In the genomic region with DNA sequence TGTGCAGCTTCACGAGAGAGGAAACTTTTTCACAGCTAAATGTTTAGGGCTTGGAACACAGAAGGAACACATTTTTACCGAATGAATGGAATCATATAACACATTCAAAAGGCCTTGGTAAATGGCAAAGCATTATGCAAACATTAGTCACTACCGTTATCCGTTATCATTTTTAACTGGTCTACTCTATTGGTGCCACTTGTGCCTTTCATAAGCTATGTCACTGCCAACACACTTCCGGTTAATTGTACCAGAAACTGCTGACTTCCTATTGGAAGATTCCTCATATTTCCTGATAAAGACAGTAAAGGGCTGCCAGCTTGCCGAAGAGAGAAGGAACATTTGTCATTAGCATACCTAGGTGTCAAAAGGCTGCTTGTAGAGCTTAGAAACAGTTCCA, we compare ENCODE assay signal across 29 cellular contexts.
DNase-seq lines count a peak whose midpoint lies in the region; ATAC-seq, FAIRE-seq and TF ChIP-seq lines count a peak whose summit lies in the region.
"Had no signal": no experiment of that assay in that cellular context is flagged by ENCODE, and none has a peak within 500 bp of the region (broad histone marks: within the 10 kb centered on the region; RNA-seq: fewer than 3 reads in every experiment).

No MANE protein-coding gene starts in this region.

- no peaks in the 10 kb centered on the region for H3K27me3 Mint-ChIP-seq in astrocyte (ENCODE audit: low read depth, unreplicated experiment)

- H3K4me2 ChIP-seq in astrocyte (ENCODE audit: low read length) = peak overlapping the region; percentile 21
- H3K4me2 ChIP-seq: PC-9 had no signal

- H3K9me3 ChIP-seq in astrocyte (ENCODE audit: insufficient read depth, low read depth, low read length) = no peaks in the 10 kb centered on the region
- H3K9me3 ChIP-seq: left ventricle myocardium inferior, stomach, thyroid gland had no signal

- TF ChIP-seq CTCF in astrocyte (IDR thresholded peaks at IDR 0.05; ENCODE audit: insufficient read depth, low read depth, low read length) = no peak

- no peak for FAIRE-seq in astrocyte (lab: Jason Lieb, UNC)
- FAIRE-seq: G401.6, H54, small intestine had no signal

- no peak overlapping the region for H3K9ac ChIP-seq in astrocyte (ENCODE audit: low read length)

- no peaks in the 10 kb centered on the region for H3K36me3 ChIP-seq in astrocyte (ENCODE audit: insufficient read depth, low read length)
- H3K36me3 ChIP-seq: left ventricle myocardium inferior, stomach, thyroid gland had no signal

- no peak overlapping the region for H3K4me3 ChIP-seq in astrocyte (ENCODE audit: insufficient read depth, low read depth, low read length)
- H3K4me3 ChIP-seq: dorsolateral prefrontal cortex, left ventricle myocardium inferior, PC-9, stomach, thyroid gland had no signal

- H3K4me1 ChIP-seq in astrocyte (ENCODE audit: insufficient read depth, low read length) = peaks cover 4% of the 10 kb centered on the region
- H3K4me1 ChIP-seq: left ventricle myocardium inferior, stomach, thyroid gland had no signal

- H3K4me1 Mint-ChIP-seq in astrocyte (ENCODE audit: low read depth, unreplicated experiment) = peaks cover 1% of the 10 kb centered on the region
- H3K4me1 Mint-ChIP-seq: IgD-negative memory B cell had no signal

- peaks cover 2% of the 10 kb centered on the region for H3K9me3 Mint-ChIP-seq in astrocyte (ENCODE audit: unreplicated experiment)
- H3K9me3 Mint-ChIP-seq: activated CD8-positive, alpha-beta T cell treated with anti-CD3 and anti-CD28 coated beads for 36 hours; CD4-positive, alpha-beta T cell; IgD-negative memory B cell had no signal

- ATAC-seq in GM21529 (IDR thresholded peaks at IDR 0.05; ENCODE audit: unreplicated experiment) (no peak), HG03520 (IDR thresholded peaks at IDR 0.05; ENCODE audit: unreplicated experiment) (no peak)
- ATAC-seq: activated CD8-positive, alpha-beta T cell treated with anti-CD3 and anti-CD28 coated beads for 36 hours had no signal

- DNase-seq in DMS53 (lab: John Stamatoyannopoulos, UW) = peak; percentile 36
- DNase-seq in DMS53 treated with DMSO at 0.1 percent for 48 hours (lab: John Stamatoyannopoulos, UW; ENCODE audit: unreplicated experiment) = no peak
- DNase-seq in NCI-H2196 treated with DMSO at 0.1 percent for 48 hours (lab: John Stamatoyannopoulos, UW; ENCODE audit: unreplicated experiment) = peak; percentile 39
- DNase-seq in astrocyte (ENCODE audit: low read depth) = peak; percentile 70
- peak; percentile 59 to 89 for DNase-seq in lung microvascular endothelial cell (ENCODE audit: low read depth in 2 of 2)
- DNase-seq in NAMALWA (ENCODE audit: low spot score) = no peak
- DNase-seq: activated CD4-positive, CD25-positive, alpha-beta regulatory T cell treated with anti-CD3 and anti-CD28 coated beads, Interleukin-2, amount 50 U/mL, for 72 hours; activated CD8-positive, alpha-beta T cell treated with anti-CD3 and anti-CD28 coated beads for 36 hours; activated effector memory CD4-positive, alpha-beta T cell treated with Interleukin-2 at 50 U/mL for 16 hours; CD4-positive, alpha-beta T cell; DMS 273 treated with DMSO at 0.1 percent for 48 hours; dorsolateral prefrontal cortex; left ventricle myocardium inferior; NCI-H2107; NCI-H510A treated with DMSO at 0.1 percent for 48 hours; NK-92 treated with Interleukin-12 subunit alpha and Interleukin-12 subunit beta, amount 100 ng/mL, for 24 hours; PC-9; SHP77; small intestine; stimulated activated CD8-positive, alpha-beta memory T cell treated with anti-CD3 and anti-CD28 coated beads, Interleukin-4, amount 100 ng/mL, for 48 hours; stomach; thyroid gland had no signal

- H2AFZ ChIP-seq in astrocyte (ENCODE audit: low read depth, low read length) = peak overlapping the region; percentile 6
- H2AFZ ChIP-seq: PC-9 had no signal

- no peaks in the 10 kb centered on the region for H3K27me3 ChIP-seq in astrocyte (ENCODE audit: insufficient read depth, low read length)
- H3K27me3 ChIP-seq: dorsolateral prefrontal cortex, stomach, thyroid gland had no signal

- no peaks in the 10 kb centered on the region for H4K20me1 ChIP-seq in astrocyte (ENCODE audit: insufficient read depth, low read length)

- no peaks in the 10 kb centered on the region for H3K79me2 ChIP-seq in astrocyte (ENCODE audit: insufficient read depth, low read length)

- no peaks in the 10 kb centered on the region for H3K36me3 Mint-ChIP-seq in astrocyte (ENCODE audit: low read depth, unreplicated experiment)
- H3K36me3 Mint-ChIP-seq: activated naive CD8-positive, alpha-beta T cell; IgD-negative memory B cell had no signal

- H3K4me3 Mint-ChIP-seq in astrocyte (ENCODE audit: unreplicated experiment) = no peak overlapping the region
- H3K4me3 Mint-ChIP-seq: activated CD8-positive, alpha-beta T cell treated with anti-CD3 and anti-CD28 coated beads for 36 hours; activated naive CD8-positive, alpha-beta T cell; CD4-positive, alpha-beta T cell; IgD-negative memory B cell had no signal

- no peak overlapping the region for H3K27ac ChIP-seq in astrocyte (ENCODE audit: low read depth, low read length)
- H3K27ac ChIP-seq: 22Rv1, left ventricle myocardium inferior, PC-9, stomach, thyroid gland had no signal

- H3K27ac Mint-ChIP-seq in astrocyte (ENCODE audit: unreplicated experiment) = no peak overlapping the region
- H3K27ac Mint-ChIP-seq: activated CD8-positive, alpha-beta T cell treated with anti-CD3 and anti-CD28 coated beads for 36 hours; activated naive CD8-positive, alpha-beta T cell; CD4-positive, alpha-beta T cell; IgD-negative memory B cell had no signal

Comparison
In these comparisons a context has a peak if more than half of its experiments do, and no peak if none do; other contexts are left out.
1. DNase-seq: peak in DMS53 (single experiment), NCI-H2196 treated with DMSO at 0.1 percent for 48 hours (single experiment), astrocyte (single experiment) and lung microvascular endothelial cell (2 of 2); none in DMS53 treated with DMSO at 0.1 percent for 48 hours (single experiment) and NAMALWA (single experiment).